In the genomic region with DNA sequence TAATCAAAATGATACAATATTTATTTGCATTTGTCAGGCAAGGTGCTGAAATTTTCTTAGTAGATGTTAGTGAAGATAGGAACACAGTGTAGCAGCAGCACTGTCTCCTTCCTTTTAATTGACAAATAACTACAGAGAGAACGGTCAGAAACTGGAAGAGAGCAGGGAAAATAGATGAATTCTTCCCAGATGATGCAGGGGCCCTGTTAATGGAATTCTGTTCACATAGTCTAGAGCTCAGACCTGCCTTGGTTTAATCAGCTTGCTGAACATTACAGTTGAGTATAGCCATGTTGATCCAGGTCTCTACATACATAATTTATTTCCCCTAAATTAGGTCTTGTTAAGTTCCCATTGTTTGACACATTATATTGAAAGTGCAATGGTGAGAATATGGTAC, we compare ENCODE assay signal across 26 cellular contexts.
DNase-seq lines count a peak whose midpoint lies in the region; ATAC-seq, FAIRE-seq and TF ChIP-seq lines count a peak whose summit lies in the region.
"Had no signal": no experiment of that assay in that cellular context is flagged by ENCODE, and none has a peak within 500 bp of the region (broad histone marks: within the 10 kb centered on the region; RNA-seq: fewer than 3 reads in every experiment).

No MANE protein-coding gene starts in this region.

- H3K27me3 ChIP-seq in RWPE2 (ENCODE audit: insufficient read depth, poor library complexity, severe bottlenecking) = no peaks in the 10 kb centered on the region
- H3K27me3 ChIP-seq in naive thymus-derived CD4-positive, alpha-beta T cell (ENCODE audit: control insufficient read depth in 2 of 2, insufficient read depth in 2 of 2, low read length in 2 of 2) = no peaks in the 10 kb centered on the region
- H3K27me3 ChIP-seq: BE2C; BLaER1 treated with 17β-estradiol and CSF1 and Interleukin-3, amounts not matched to agents 10 nM and 100 nM had no signal

- H3K27ac Mint-ChIP-seq in naive thymus-derived CD4-positive, alpha-beta T cell = no peak overlapping the region
- H3K27ac Mint-ChIP-seq: CD14-positive monocyte; CD4-positive, alpha-beta T cell; CD8-positive, alpha-beta memory T cell had no signal

- peak; percentile 4 for FAIRE-seq in HTR-8/SVneo (lab: Jason Lieb, UNC)
- FAIRE-seq: A549, D721Med, GM12891, GM18507, H1 had no signal

- no peaks in the 10 kb centered on the region for H3K36me3 Mint-ChIP-seq in naive thymus-derived CD4-positive, alpha-beta T cell
- H3K36me3 Mint-ChIP-seq: CD14-positive monocyte; CD8-positive, alpha-beta memory T cell had no signal

- no peak for TF ChIP-seq CTCF in RWPE2 (IDR thresholded peaks at IDR 0.05; ENCODE audit: poor library complexity, severe bottlenecking)

- ATAC-seq in RWPE2 (ENCODE audit: low read depth) = no peak
- no peak for ATAC-seq in naive thymus-derived CD4-positive, alpha-beta T cell
- ATAC-seq: A549 had no signal

- CTCF ChIA-PET in naive thymus-derived CD4-positive, alpha-beta T cell (lab: Charles Lee) = no interaction called here

- H3K27me3 Mint-ChIP-seq in naive thymus-derived CD4-positive, alpha-beta T cell = peaks cover 0 to 22% (median 13%) of the 10 kb centered on the region in 5 donors

- no peaks in the 10 kb centered on the region for H3K36me3 ChIP-seq in RWPE2 (ENCODE audit: low read depth)
- no peaks in the 10 kb centered on the region for H3K36me3 ChIP-seq in naive thymus-derived CD4-positive, alpha-beta T cell (ENCODE audit: control insufficient read depth in 2 of 3, insufficient read depth in 3 of 3, low read length in 3 of 3)
- H3K36me3 ChIP-seq: BE2C; BLaER1 treated with 17β-estradiol and CSF1 and Interleukin-3, amounts not matched to agents 10 nM and 100 nM had no signal

- DNase-seq in HTR-8/SVneo (ENCODE audit: insufficient read length, low spot score) (no peak), RWPE2 (ENCODE audit: low spot score) (no peak), astrocyte of the hippocampus (ENCODE audit: low read depth, low spot score) (peak; percentile 60), GDM1 (lab: John Stamatoyannopoulos, UW) (no peak)
- DNase-seq in central memory CD4-positive, alpha-beta T cell = no peak
- no peak for DNase-seq in naive thymus-derived CD4-positive, alpha-beta T cell
- no peak for DNase-seq in stimulated activated naive CD4-positive, alpha-beta T cell treated with Interleukin-2 at 50 U/mL for 16 hours (lab: John Stamatoyannopoulos, UW)
- DNase-seq: 8988T; ACHN; AML-193; BE2C; CD4-positive, alpha-beta T cell; CD8-positive, alpha-beta memory T cell; DMS 273 treated with DMSO at 0.1 percent for 48 hours; DMS79; EL; GF-D8; H7; HCEC 1CT had no signal

- intact Hi-C loops in naive thymus-derived CD4-positive, alpha-beta T cell (cut with micrococcal nuclease) = no loop called here

- H3K9me3 Mint-ChIP-seq in naive thymus-derived CD4-positive, alpha-beta T cell = peaks cover 0 to 3% (median 0%) of the 10 kb centered on the region in 11 donors
- H3K9me3 Mint-ChIP-seq: CD4-positive, alpha-beta T cell had no signal

- H3K4me1 Mint-ChIP-seq in naive thymus-derived CD4-positive, alpha-beta T cell = no peaks in the 10 kb centered on the region
- H3K4me1 Mint-ChIP-seq: CD14-positive monocyte; CD8-positive, alpha-beta memory T cell had no signal

- H3K4me3 ChIP-seq in RWPE2 (ENCODE audit: severe bottlenecking) = no peak overlapping the region
- no peak overlapping the region for H3K4me3 ChIP-seq in naive thymus-derived CD4-positive, alpha-beta T cell (ENCODE audit: low read length)
- H3K4me3 ChIP-seq: A549; BLaER1 treated with 17β-estradiol and CSF1 and Interleukin-3, amounts not matched to agents 10 nM and 100 nM had no signal

- POLR2A ChIA-PET in naive thymus-derived CD4-positive, alpha-beta T cell (lab: Charles Lee) = no interaction called here

- H3K4me3 Mint-ChIP-seq in naive thymus-derived CD4-positive, alpha-beta T cell = no peak overlapping the region
- H3K4me3 Mint-ChIP-seq: CD14-positive monocyte; CD4-positive, alpha-beta T cell; CD8-positive, alpha-beta memory T cell had no signal

- H3K9me3 ChIP-seq in RWPE2 (ENCODE audit: severe bottlenecking) = no peaks in the 10 kb centered on the region
- H3K9me3 ChIP-seq in naive thymus-derived CD4-positive, alpha-beta T cell (ENCODE audit: control insufficient read depth in 2 of 3, low read length in 3 of 3) = no peaks in the 10 kb centered on the region
- H3K9me3 ChIP-seq: A549; BE2C; BLaER1 treated with 17β-estradiol and CSF1 and Interleukin-3, amounts not matched to agents 10 nM and 100 nM had no signal

- peak overlapping the region; percentile 92 for H3K27ac ChIP-seq in RWPE2 (ENCODE audit: poor library complexity, severe bottlenecking)
- H3K27ac ChIP-seq in naive thymus-derived CD4-positive, alpha-beta T cell (ENCODE audit: low read depth, low read length) = no peak overlapping the region
- H3K27ac ChIP-seq: A549; BLaER1 treated with 17β-estradiol and CSF1 and Interleukin-3, amounts not matched to agents 10 nM and 100 nM had no signal

- H3K4me1 ChIP-seq in RWPE2 (ENCODE audit: insufficient read depth, poor library complexity, severe bottlenecking) = peaks cover 30% of the 10 kb centered on the region
- no peaks in the 10 kb centered on the region for H3K4me1 ChIP-seq in naive thymus-derived CD4-positive, alpha-beta T cell (ENCODE audit: control insufficient read depth in 2 of 2, insufficient read depth in 2 of 2, low read length in 2 of 2)
- H3K4me1 ChIP-seq: A549; BE2C; BLaER1 treated with 17β-estradiol and CSF1 and Interleukin-3, amounts not matched to agents 10 nM and 100 nM had no signal
